ENCODE assay signal across 8 cellular contexts in the genomic region with DNA sequence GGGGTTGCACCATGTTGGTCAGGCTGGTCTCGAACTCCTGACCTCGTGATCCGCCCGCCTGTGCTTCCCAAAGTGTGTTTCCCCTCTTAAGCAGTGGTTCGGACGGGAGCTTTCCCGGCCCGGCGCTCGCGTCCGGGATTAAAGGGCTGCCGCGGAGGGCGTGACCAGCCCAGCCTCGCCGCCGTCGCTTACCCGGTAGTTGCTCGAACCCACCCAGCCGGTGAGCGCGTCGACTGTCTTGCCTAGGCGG. TPM values are rescaled to one million over a fixed set of nuclear protein-coding genes. Genes with fewer than 3 reads are reported as not detected.
DNase-seq lines count a peak whose midpoint lies in the region; ATAC-seq lines count a peak whose summit lies in the region.

No MANE protein-coding gene starts in this region.

- peak; percentile 40 for ATAC-seq in GM18870 (IDR thresholded peaks at IDR 0.05; ENCODE audit: unreplicated experiment)
- peak; percentile 52 for ATAC-seq in HG03103 (IDR thresholded peaks at IDR 0.05; ENCODE audit: low read depth, unreplicated experiment)
- ATAC-seq in T-helper 17 cell: peak; percentile 59

- H3K4me3 Mint-ChIP-seq in T-helper 17 cell: peak overlapping the region; percentile 94

- H3K4me3 ChIP-seq in endocrine pancreas (ENCODE audit: control insufficient read depth, insufficient read depth, low read length) (no peak overlapping the region), stomach smooth muscle (ENCODE audit: low read length in 2 of 2) (peak overlapping the region; percentile 85 to 86)

- H3K27ac ChIP-seq in stomach smooth muscle (ENCODE audit: low read length): peak overlapping the region; percentile 85

- DNase-seq in AG08396 (ENCODE audit: low spot score): peak; percentile 72
- DNase-seq in T-helper 17 cell: peak in 1 of 3 donors; percentile 23
- DNase-seq in mucosa of gallbladder (ENCODE audit: low spot score): peak; percentile 52
- DNase-seq in cerebellum (ENCODE audit: low spot score): no peak

- H3K4me1 Mint-ChIP-seq in T-helper 17 cell: peaks cover 10% of the 10 kb centered on the region

- no peak overlapping the region for H3K27ac Mint-ChIP-seq in T-helper 17 cell

- H3K36me3 Mint-ChIP-seq in T-helper 17 cell (ENCODE audit: low read depth): no peaks in the 10 kb centered on the region

- H3K27me3 ChIP-seq in endocrine pancreas (ENCODE audit: control insufficient read depth, insufficient read depth, low read length) (no peaks in the 10 kb centered on the region), stomach smooth muscle (ENCODE audit: control insufficient read depth in 1 of 2, insufficient read depth in 2 of 2, low read length in 2 of 2) (no peaks in the 10 kb centered on the region)

- H3K4me1 ChIP-seq in endocrine pancreas (ENCODE audit: control insufficient read depth, insufficient read depth, low read length): peaks cover 10% of the 10 kb centered on the region
- no peaks in the 10 kb centered on the region for H3K4me1 ChIP-seq in stomach smooth muscle (ENCODE audit: control insufficient read depth, insufficient read depth, low read length)

- H3K9me3 ChIP-seq in T-helper 17 cell (ENCODE audit: control insufficient read depth, low read length, poor library complexity, severe bottlenecking) (no peaks in the 10 kb centered on the region), endocrine pancreas (ENCODE audit: control insufficient read depth, low read length) (no peaks in the 10 kb centered on the region), stomach smooth muscle (ENCODE audit: control insufficient read depth in 2 of 2, low read length in 2 of 2) (no peaks in the 10 kb centered on the region)

- H3K9ac ChIP-seq in endocrine pancreas (ENCODE audit: control insufficient read depth, insufficient read depth, low read length): peak overlapping the region; percentile 47
- peak overlapping the region; percentile 77 to 86 for H3K9ac ChIP-seq in stomach smooth muscle (ENCODE audit: low read length in 2 of 2)

- H3K36me3 ChIP-seq in endocrine pancreas (ENCODE audit: control insufficient read depth, insufficient read depth, low read length): no peaks in the 10 kb centered on the region
- no peaks in the 10 kb centered on the region for H3K36me3 ChIP-seq in stomach smooth muscle (ENCODE audit: control insufficient read depth in 2 of 2, insufficient read depth in 2 of 2, low read length in 2 of 2)

- no peaks in the 10 kb centered on the region for H3K27me3 Mint-ChIP-seq in T-helper 17 cell

RNA-seq across cellular contexts. Expression of gene CLASP2, which starts 0.5 kb away (rescaled TPM):
- total RNA-seq in T-helper 17 cell (10 to 100 TPM; 69.0 to 74.2 TPM), mucosa of gallbladder (50.9 TPM), cerebellum (697 TPM)
